Comparison of ENCODE assay signal across 1 cellular context in the genomic region with DNA sequence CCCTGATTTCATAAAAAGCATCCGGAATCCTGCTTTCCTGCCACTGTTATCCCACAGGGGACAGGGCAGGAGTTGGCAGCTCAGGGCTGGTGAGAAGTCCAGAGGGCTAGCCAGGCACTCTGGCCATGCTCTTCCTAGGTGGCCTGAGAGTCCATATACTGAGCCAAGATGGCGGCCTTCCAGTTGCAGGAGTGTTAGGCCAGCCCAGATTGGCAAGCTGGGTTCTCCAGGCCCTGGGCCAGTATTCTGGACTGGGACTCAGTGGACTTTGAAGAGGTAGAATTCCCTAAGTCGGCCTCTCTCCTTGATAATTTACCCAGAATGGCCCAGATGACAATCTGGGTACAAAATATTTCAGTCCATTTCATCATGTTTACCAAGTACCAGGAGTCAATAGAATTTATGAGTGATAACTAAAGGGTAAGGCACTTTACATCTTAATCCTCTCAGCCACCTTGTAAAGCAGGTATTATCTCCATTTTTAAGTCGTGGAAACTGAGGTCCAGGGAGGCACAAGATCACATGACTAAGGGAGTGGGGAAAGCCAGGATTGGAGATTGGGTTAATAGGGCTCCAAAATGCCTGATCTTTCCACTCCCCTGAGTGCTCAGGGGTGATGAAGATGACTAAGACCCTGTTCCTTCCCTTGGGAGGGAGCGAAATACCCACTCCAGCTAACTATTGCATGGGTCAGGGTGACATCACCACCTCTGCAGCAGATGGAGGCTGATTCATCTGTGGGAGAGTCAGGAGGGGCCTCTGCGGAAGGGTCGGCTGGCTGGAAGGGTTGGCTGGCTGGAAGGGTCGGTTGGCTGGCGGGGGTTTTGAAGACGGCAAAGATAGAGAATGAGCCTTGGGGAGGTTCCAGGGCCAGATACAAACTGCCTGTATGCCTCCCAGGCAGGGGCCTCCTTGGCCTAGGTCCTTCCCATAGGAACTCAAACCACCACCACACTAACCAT.
A peak's percentile ranks its signal among the peaks of the same experiment; 100 is the strongest.
TF ChIP-seq lines count a peak whose summit lies in the region.

No MANE protein-coding gene starts in this region.

TF ChIP-seq in WTC11, 78 proteins besides CTCF, POLR2A, EP300 and RAD21 (continued from another document):
- TF ChIP-seq FOXP4 (CRISPR knock-in tag; IDR thresholded peaks at IDR 0.05) (peak; percentile 43; the same call in 1 of the 2 replicates), NR2C2 (CRISPR knock-in tag; IDR thresholded peaks at IDR 0.05) (no peak), ZNF512 (CRISPR knock-in tag; IDR thresholded peaks at IDR 0.05; ENCODE audit: borderline replicate concordance) (no peak), SMAD3 (CRISPR knock-in tag; IDR thresholded peaks at IDR 0.05; ENCODE audit: borderline replicate concordance) (no peak), GTF2I (CRISPR knock-in tag; conservative IDR thresholded peaks at IDR 0.05) (no peak), JUN (CRISPR knock-in tag; IDR thresholded peaks at IDR 0.05) (0 out of 2 replicates have a peak, but pooled peaks have one; percentile 34), ZNF232 (CRISPR knock-in tag; IDR thresholded peaks at IDR 0.05) (no peak), SOX15 (CRISPR knock-in tag; IDR thresholded peaks at IDR 0.05) (no peak), TP53 (CRISPR knock-in tag; IDR thresholded peaks at IDR 0.05) (no peak), USF2 (CRISPR knock-in tag; IDR thresholded peaks at IDR 0.05) (0 out of 2 replicates have a peak, but pooled peaks have one; percentile 37), FOXJ3 (CRISPR knock-in tag; IDR thresholded peaks at IDR 0.05; ENCODE audit: borderline replicate concordance) (no peak), SMAD4 (CRISPR knock-in tag; IDR thresholded peaks at IDR 0.05) (no peak), MXD4 (CRISPR knock-in tag; IDR thresholded peaks at IDR 0.05; ENCODE audit: borderline replicate concordance) (no peak)
- TF ChIP-seq, protein P1, sequence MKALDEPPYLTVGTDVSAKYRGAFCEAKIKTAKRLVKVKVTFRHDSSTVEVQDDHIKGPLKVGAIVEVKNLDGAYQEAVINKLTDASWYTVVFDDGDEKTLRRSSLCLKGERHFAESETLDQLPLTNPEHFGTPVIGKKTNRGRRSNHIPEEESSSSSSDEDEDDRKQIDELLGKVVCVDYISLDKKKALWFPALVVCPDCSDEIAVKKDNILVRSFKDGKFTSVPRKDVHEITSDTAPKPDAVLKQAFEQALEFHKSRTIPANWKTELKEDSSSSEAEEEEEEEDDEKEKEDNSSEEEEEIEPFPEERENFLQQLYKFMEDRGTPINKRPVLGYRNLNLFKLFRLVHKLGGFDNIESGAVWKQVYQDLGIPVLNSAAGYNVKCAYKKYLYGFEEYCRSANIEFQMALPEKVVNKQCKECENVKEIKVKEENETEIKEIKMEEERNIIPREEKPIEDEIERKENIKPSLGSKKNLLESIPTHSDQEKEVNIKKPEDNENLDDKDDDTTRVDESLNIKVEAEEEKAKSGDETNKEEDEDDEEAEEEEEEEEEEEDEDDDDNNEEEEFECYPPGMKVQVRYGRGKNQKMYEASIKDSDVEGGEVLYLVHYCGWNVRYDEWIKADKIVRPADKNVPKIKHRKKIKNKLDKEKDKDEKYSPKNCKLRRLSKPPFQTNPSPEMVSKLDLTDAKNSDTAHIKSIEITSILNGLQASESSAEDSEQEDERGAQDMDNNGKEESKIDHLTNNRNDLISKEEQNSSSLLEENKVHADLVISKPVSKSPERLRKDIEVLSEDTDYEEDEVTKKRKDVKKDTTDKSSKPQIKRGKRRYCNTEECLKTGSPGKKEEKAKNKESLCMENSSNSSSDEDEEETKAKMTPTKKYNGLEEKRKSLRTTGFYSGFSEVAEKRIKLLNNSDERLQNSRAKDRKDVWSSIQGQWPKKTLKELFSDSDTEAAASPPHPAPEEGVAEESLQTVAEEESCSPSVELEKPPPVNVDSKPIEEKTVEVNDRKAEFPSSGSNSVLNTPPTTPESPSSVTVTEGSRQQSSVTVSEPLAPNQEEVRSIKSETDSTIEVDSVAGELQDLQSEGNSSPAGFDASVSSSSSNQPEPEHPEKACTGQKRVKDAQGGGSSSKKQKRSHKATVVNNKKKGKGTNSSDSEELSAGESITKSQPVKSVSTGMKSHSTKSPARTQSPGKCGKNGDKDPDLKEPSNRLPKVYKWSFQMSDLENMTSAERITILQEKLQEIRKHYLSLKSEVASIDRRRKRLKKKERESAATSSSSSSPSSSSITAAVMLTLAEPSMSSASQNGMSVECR (CRISPR knock-in tag; IDR thresholded peaks at IDR 0.05; ENCODE audit: borderline replicate concordance), result no peak
- TF ChIP-seq, protein P2, sequence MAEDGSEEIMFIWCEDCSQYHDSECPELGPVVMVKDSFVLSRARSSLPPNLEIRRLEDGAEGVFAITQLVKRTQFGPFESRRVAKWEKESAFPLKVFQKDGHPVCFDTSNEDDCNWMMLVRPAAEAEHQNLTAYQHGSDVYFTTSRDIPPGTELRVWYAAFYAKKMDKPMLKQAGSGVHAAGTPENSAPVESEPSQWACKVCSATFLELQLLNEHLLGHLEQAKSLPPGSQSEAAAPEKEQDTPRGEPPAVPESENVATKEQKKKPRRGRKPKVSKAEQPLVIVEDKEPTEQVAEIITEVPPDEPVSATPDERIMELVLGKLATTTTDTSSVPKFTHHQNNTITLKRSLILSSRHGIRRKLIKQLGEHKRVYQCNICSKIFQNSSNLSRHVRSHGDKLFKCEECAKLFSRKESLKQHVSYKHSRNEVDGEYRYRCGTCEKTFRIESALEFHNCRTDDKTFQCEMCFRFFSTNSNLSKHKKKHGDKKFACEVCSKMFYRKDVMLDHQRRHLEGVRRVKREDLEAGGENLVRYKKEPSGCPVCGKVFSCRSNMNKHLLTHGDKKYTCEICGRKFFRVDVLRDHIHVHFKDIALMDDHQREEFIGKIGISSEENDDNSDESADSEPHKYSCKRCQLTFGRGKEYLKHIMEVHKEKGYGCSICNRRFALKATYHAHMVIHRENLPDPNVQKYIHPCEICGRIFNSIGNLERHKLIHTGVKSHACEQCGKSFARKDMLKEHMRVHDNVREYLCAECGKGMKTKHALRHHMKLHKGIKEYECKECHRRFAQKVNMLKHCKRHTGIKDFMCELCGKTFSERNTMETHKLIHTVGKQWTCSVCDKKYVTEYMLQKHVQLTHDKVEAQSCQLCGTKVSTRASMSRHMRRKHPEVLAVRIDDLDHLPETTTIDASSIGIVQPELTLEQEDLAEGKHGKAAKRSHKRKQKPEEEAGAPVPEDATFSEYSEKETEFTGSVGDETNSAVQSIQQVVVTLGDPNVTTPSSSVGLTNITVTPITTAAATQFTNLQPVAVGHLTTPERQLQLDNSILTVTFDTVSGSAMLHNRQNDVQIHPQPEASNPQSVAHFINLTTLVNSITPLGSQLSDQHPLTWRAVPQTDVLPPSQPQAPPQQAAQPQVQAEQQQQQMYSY (CRISPR knock-in tag; IDR thresholded peaks at IDR 0.05), result peak; percentile 20; the same call in 1 of the 2 replicates
